In the genomic region with DNA sequence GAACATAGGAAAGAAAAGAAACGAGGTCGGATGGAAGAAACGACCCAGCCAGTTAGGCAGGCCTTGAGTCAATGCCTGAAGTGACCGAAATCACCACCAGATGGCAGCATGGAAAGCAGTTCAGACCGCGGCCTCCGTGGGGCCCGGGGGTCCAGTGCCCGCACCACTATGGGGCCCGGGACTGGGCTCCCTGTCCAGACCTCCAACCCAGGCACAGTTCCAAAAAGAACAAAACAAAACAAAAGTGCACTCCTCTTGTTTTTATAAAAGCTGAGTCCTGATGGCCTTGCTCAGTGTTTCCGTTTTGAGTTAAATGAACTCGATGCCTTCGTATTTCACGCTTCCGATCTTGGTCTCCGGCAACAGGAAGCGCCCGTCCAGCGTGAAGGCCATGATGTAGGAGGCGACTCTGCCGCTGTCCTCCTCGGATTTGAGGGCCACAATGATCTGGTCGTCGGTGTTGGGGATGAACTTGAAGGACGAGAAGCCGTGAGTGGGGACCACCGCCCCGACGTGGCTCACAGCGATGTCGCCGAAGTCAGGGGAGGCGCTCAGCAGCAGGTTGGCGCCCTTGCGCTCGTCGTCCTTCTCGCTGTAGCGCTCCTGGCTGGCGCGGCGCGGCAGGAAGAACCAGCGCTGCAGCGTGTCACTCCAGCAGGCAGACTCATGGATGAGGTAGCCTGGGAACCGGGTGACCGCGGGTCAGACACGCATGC, we compare ENCODE assay signal across 10 cellular contexts. TPM values are rescaled to one million over a fixed set of nuclear protein-coding genes. Genes with fewer than 3 reads are reported as not detected.
DNase-seq lines count a peak whose midpoint lies in the region; ATAC-seq, FAIRE-seq and TF ChIP-seq lines count a peak whose summit lies in the region.
"Had no signal": no experiment of that assay in that cellular context is flagged by ENCODE, and none has a peak within 500 bp of the region (broad histone marks: within the 10 kb centered on the region; RNA-seq: fewer than 3 reads in every experiment).

No MANE protein-coding gene starts in this region.

- no peaks in the 10 kb centered on the region for H3K79me1 ChIP-seq in trophoblast cell (ENCODE audit: low read length)

- no peak overlapping the region for H3K14ac ChIP-seq in trophoblast cell (ENCODE audit: low read length)

- H3K9me3 ChIP-seq in trophoblast cell (ENCODE audit: insufficient read depth, low read depth, low read length): peaks cover 7% of the 10 kb centered on the region

- H3K4me3 ChIP-seq in GM12865 (ENCODE audit: low read depth, low read length): no peak overlapping the region
- no peak overlapping the region for H3K4me3 ChIP-seq in trophoblast cell (ENCODE audit: low read depth, low read length)

- no peak overlapping the region for H4K91ac ChIP-seq in trophoblast cell (ENCODE audit: low read depth, low read length)

- no peak overlapping the region for H4K12ac ChIP-seq in trophoblast cell (ENCODE audit: low read depth, low read length)

- no peak overlapping the region for H3K4ac ChIP-seq in trophoblast cell (ENCODE audit: low read depth, low read length)

- FAIRE-seq in frontal cortex (lab: Jason Lieb, UNC): no peak

- no peaks in the 10 kb centered on the region for H3K27me3 ChIP-seq in trophoblast cell (ENCODE audit: insufficient read depth, low read length)

- peak overlapping the region; percentile 38 for H3K27ac Mint-ChIP-seq in activated T-helper 17 cell treated with anti-CD3 and anti-CD28 coated beads, Interleukin-2, amount 50 U/mL, for 72 hours
- H3K27ac Mint-ChIP-seq: stimulated activated naive CD8-positive, alpha-beta T cell treated with anti-CD3 and anti-CD28 coated beads, Interleukin-15, Interleukin-2, amounts not matched to agents 100 ng/mL and 50 ng/mL, for 24 hours had no signal

- H3K18ac ChIP-seq in trophoblast cell (ENCODE audit: low read length): no peak overlapping the region

- peaks cover 77% of the 10 kb centered on the region in 2 experiments for H3K36me3 ChIP-seq in trophoblast cell (ENCODE audit: control insufficient read depth in 1 of 2, insufficient read depth in 2 of 2, low read length in 2 of 2)

- no peak overlapping the region for H3K23ac ChIP-seq in trophoblast cell (ENCODE audit: low read length)

- H3K4me3 Mint-ChIP-seq in activated T-helper 17 cell treated with anti-CD3 and anti-CD28 coated beads, Interleukin-2, amount 50 U/mL, for 72 hours: no peak overlapping the region
- H3K4me3 Mint-ChIP-seq: stimulated activated naive CD8-positive, alpha-beta T cell treated with anti-CD3 and anti-CD28 coated beads, Interleukin-15, Interleukin-2, amounts not matched to agents 100 ng/mL and 50 ng/mL, for 24 hours had no signal

- no peaks in the 10 kb centered on the region for H3K9me3 Mint-ChIP-seq in activated T-helper 17 cell treated with anti-CD3 and anti-CD28 coated beads, Interleukin-2, amount 50 U/mL, for 72 hours
- H3K9me3 Mint-ChIP-seq: stimulated activated naive CD8-positive, alpha-beta T cell treated with anti-CD3 and anti-CD28 coated beads, Interleukin-15, Interleukin-2, amounts not matched to agents 100 ng/mL and 50 ng/mL, for 24 hours had no signal

- H2BK12ac ChIP-seq in trophoblast cell (ENCODE audit: low read length): no peak overlapping the region

- DNase-seq in GM12865 (ENCODE audit: low read depth) (peak; percentile 39), NCI-H774 (lab: John Stamatoyannopoulos, UW) (peak; percentile 9), frontal cortex (ENCODE audit: low spot score in 2 of 2) (peak; percentile 74 to 76), trophoblast cell (peak; percentile 49 to 75), occipital lobe (lab: John Stamatoyannopoulos, UW) (no peak)

- no peak overlapping the region for H2AFZ ChIP-seq in trophoblast cell (ENCODE audit: insufficient read depth, low read length, poor library complexity)

- no peak overlapping the region for H3K27ac ChIP-seq in trophoblast cell (ENCODE audit: low read depth, low read length)

- H4K8ac ChIP-seq in trophoblast cell (ENCODE audit: low read depth, low read length): no peak overlapping the region

- no peaks in the 10 kb centered on the region for H3K27me3 Mint-ChIP-seq in activated T-helper 17 cell treated with anti-CD3 and anti-CD28 coated beads, Interleukin-2, amount 50 U/mL, for 72 hours
- H3K27me3 Mint-ChIP-seq: stimulated activated naive CD8-positive, alpha-beta T cell treated with anti-CD3 and anti-CD28 coated beads, Interleukin-15, Interleukin-2, amounts not matched to agents 100 ng/mL and 50 ng/mL, for 24 hours had no signal

- H2BK120ac ChIP-seq in trophoblast cell (ENCODE audit: insufficient read depth, low read length, poor library complexity): no peak overlapping the region

- peak; percentile 47 for ATAC-seq in activated T-helper 17 cell treated with anti-CD3 and anti-CD28 coated beads, Interleukin-2, amount 50 U/mL, for 72 hours (replicated peaks)
- ATAC-seq in HG03095 (IDR thresholded peaks at IDR 0.05; ENCODE audit: unreplicated experiment) (no peak), GM18907 (IDR thresholded peaks at IDR 0.05; ENCODE audit: unreplicated experiment) (no peak)

- H3K36me3 Mint-ChIP-seq in activated T-helper 17 cell treated with anti-CD3 and anti-CD28 coated beads, Interleukin-2, amount 50 U/mL, for 72 hours (ENCODE audit: low read depth): peaks cover 92% of the 10 kb centered on the region

- H2AK5ac ChIP-seq in trophoblast cell (ENCODE audit: low read length): no peak overlapping the region

- no peak overlapping the region for H3K4me2 ChIP-seq in trophoblast cell (ENCODE audit: low read length)

- no peak overlapping the region for H3K9ac ChIP-seq in trophoblast cell (ENCODE audit: low read length)

- no CpG with 5 or more reads among the region's 49 CpGs for WGBS in trophoblast cell (ENCODE audit: extremely low coverage, insufficient coverage, insufficient read length)

- peak; percentile 57 for TF ChIP-seq CTCF in GM12865 (IDR thresholded peaks at IDR 0.05; ENCODE audit: insufficient read depth, low read depth, low read length, missing control alignments)

- H3K79me2 ChIP-seq in trophoblast cell (ENCODE audit: control insufficient read depth, insufficient read depth, low read length, poor library complexity): no peaks in the 10 kb centered on the region

- H3K4me1 Mint-ChIP-seq in activated T-helper 17 cell treated with anti-CD3 and anti-CD28 coated beads, Interleukin-2, amount 50 U/mL, for 72 hours: peaks cover 4% of the 10 kb centered on the region

- no peaks in the 10 kb centered on the region for H3K4me1 ChIP-seq in trophoblast cell (ENCODE audit: control insufficient read depth in 1 of 2, insufficient read depth in 2 of 2, low read length in 2 of 2)

- no peak overlapping the region for H2BK5ac ChIP-seq in trophoblast cell (ENCODE audit: low read depth, low read length, poor library complexity)

RNA-seq across cellular contexts. Expression of a gene that starts 13.7 kb away (rescaled TPM):
- total RNA-seq in activated T-helper 17 cell treated with anti-CD3 and anti-CD28 coated beads, Interleukin-2, amount 50 U/mL, for 72 hours: 10 to 100 TPM; 44.8 to 48.2 TPM
- 10.6 TPM for total RNA-seq in frontal cortex
- 9.1 and 9.3 TPM in 2 replicates for polyA plus RNA-seq in trophoblast cell (2013)
- total RNA-seq in occipital lobe: 24.2 TPM

RNA-seq across cellular contexts. Expression of a gene that starts 16.2 kb away (rescaled TPM):
- 10 to 100 TPM; 67.8 to 73.8 TPM for total RNA-seq in activated T-helper 17 cell treated with anti-CD3 and anti-CD28 coated beads, Interleukin-2, amount 50 U/mL, for 72 hours
- total RNA-seq in frontal cortex (17.5 TPM), occipital lobe (13.1 TPM)
- polyA plus RNA-seq in trophoblast cell (2013): 60.8 and 62.9 TPM in 2 replicates

RNA-seq across cellular contexts. Expression of a gene that starts 30.6 kb away (rescaled TPM):
- not detected for total RNA-seq in activated T-helper 17 cell treated with anti-CD3 and anti-CD28 coated beads, Interleukin-2, amount 50 U/mL, for 72 hours
- total RNA-seq in frontal cortex (0.41 TPM), occipital lobe (0.78 TPM)
- polyA plus RNA-seq in trophoblast cell (2013): 11.5 and 12.7 TPM in 2 replicates
- total RNA-seq: T-helper 2 cell treated with Interferon-gamma antibody and Interleukin-4, amounts not matched to agents 100 ng/mL and 5 ng/mL, for 36 hours had no signal
